8 cellular contexts compared by ENCODE assay signal in genomic region chr1:84506729-84507453, GRCh38. TPM values are rescaled to one million over a fixed set of nuclear protein-coding genes. Genes with fewer than 3 reads are reported as not detected.
DNase-seq lines count a peak whose midpoint lies in the region; ATAC-seq and TF ChIP-seq lines count a peak whose summit lies in the region.

No MANE protein-coding gene starts in this region.

- H3K27me3 ChIP-seq in gastroesophageal sphincter, result no peaks in the 10 kb centered on the region
- no peaks in the 10 kb centered on the region for H3K27me3 ChIP-seq in spleen (replicated peaks in 1 of 7)

- peaks cover 0 to 9% (median 0%) of the 10 kb centered on the region in 3 donors for H3K9me3 ChIP-seq in gastroesophageal sphincter
- H3K9me3 ChIP-seq in spleen, result peaks cover 0 to 12% (median 10%) of the 10 kb centered on the region in 8 donors

- DNase-seq in SIG-M5 treated with dmso at 0.1 percent for 504 hours (lab: John Stamatoyannopoulos, UW; ENCODE audit: unreplicated experiment) (peak; percentile 35), SIG-M5 (lab: John Stamatoyannopoulos, UW) (no peak), spleen (no peak), DMS153 (lab: John Stamatoyannopoulos, UW) (no peak), RKO (ENCODE audit: low spot score) (no peak)

- H3K4me3 ChIP-seq in WI38 (ENCODE audit: low read depth, low read length) (peak overlapping the region; percentile 98), gastroesophageal sphincter (peak overlapping the region; percentile 80 to 81), spleen (peak overlapping the region; percentile 78 to 88 (median 82))

- H3K4me1 ChIP-seq in gastroesophageal sphincter (peaks cover 7 to 34% (median 19%) of the 10 kb centered on the region in 3 donors), spleen (peaks cover 32 to 49% (median 41%) of the 10 kb centered on the region in 6 donors)

- TF ChIP-seq EP300 in gastroesophageal sphincter (IDR thresholded peaks at IDR 0.05), result no peak

- intact Hi-C loops in spleen (cut with DNase I; ENCODE audit: low total_unique reads), result no loop called here

- TF ChIP-seq POLR2A in gastroesophageal sphincter (IDR thresholded peaks at IDR 0.05) (no peak), spleen (IDR thresholded peaks at IDR 0.05) (no peak)

- TF ChIP-seq CTCF in WI38 (IDR thresholded peaks at IDR 0.05; ENCODE audit: low read depth, low read length) (no peak), gastroesophageal sphincter (IDR thresholded peaks at IDR 0.05) (no peak), spleen (IDR thresholded peaks at IDR 0.05 in 8 of 11, conservative IDR thresholded peaks at IDR 0.05 in 3 of 11) (no peak)

- no peak for ATAC-seq in gastroesophageal sphincter
- no peak for ATAC-seq in GM19395 (IDR thresholded peaks at IDR 0.05; ENCODE audit: unreplicated experiment)

- H3K27ac ChIP-seq in gastroesophageal sphincter (peak overlapping the region; percentile 89 to 97 (median 90)), spleen (peak overlapping the region; percentile 95 to 99 (median 98))

- no peaks in the 10 kb centered on the region for H3K36me3 ChIP-seq in gastroesophageal sphincter
- H3K36me3 ChIP-seq in spleen, result peaks cover 0 to 10% (median 0%) of the 10 kb centered on the region in 6 donors

- 17 to 30% methylated on average over 14 to 24 of the region's 26 CpGs for WGBS in gastroesophageal sphincter (ENCODE audit: low coverage in 1 of 2), 2 donors
- 9 to 12% (median 10%) methylated on average over 26 of the region's 26 CpGs for WGBS in spleen, 5 donors

RNA-seq across cellular contexts. Expression of gene GNG5, which starts 0.5 kb away (rescaled TPM):
- total RNA-seq in gastroesophageal sphincter (100 to 1,000 TPM in 1 of 4 donors, 10 to 100 TPM in 3; 66.2 to 110 (median 80.2) TPM), spleen (100 to 1,000 TPM in 2 of 7 donors, 10 to 100 TPM in 5; 56.5 to 121 (median 81.7) TPM)
- 100 to 1,000 TPM in 2 of 3 donors, 10 to 100 TPM in 1; 98.2 to 162 (median 146) TPM for polyA plus RNA-seq in spleen

RNA-seq across cellular contexts. Expression of gene SPATA1, which starts 0.7 kb away (rescaled TPM):
- 1 to 10 TPM in 1 of 4 donors, not detected in 3; 1.2 TPM for total RNA-seq in gastroesophageal sphincter
- 1 to 10 TPM; 1.4 to 3.0 (median 1.9) TPM for total RNA-seq in spleen
- polyA plus RNA-seq in spleen, result 1 to 10 TPM in 1 of 3 donors, under 1 TPM in 2; 0.67 to 1.0 (median 0.83) TPM

RNA-seq across cellular contexts. Expression of gene RPF1, which starts 27.8 kb away (rescaled TPM):
- 10 to 100 TPM; 35.7 to 49.8 (median 46.2) TPM for total RNA-seq in gastroesophageal sphincter
- 10 to 100 TPM; 22.4 to 54.8 (median 26.5) TPM for total RNA-seq in spleen
- 10 to 100 TPM; 28.7 to 38.1 (median 29.8) TPM for polyA plus RNA-seq in spleen
